Comparison of ENCODE assay signal across 9 cellular contexts in genomic region chr2:11175293-11175795, GRCh38. TPM values are rescaled to one million over a fixed set of nuclear protein-coding genes. Genes with fewer than 3 reads are reported as not detected.
DNase-seq lines count a peak whose midpoint lies in the region; ATAC-seq lines count a peak whose summit lies in the region.
"Had no signal": no experiment of that assay in that cellular context is flagged by ENCODE, and none has a peak within 500 bp of the region (broad histone marks: within the 10 kb centered on the region; RNA-seq: fewer than 3 reads in every experiment).

No MANE protein-coding gene starts in this region.

- CTCF ChIA-PET in activated naive CD4-positive, alpha-beta T cell treated with anti-CD3 and anti-CD28 coated beads, Interleukin-2, amount 10 ng/mL, durations not matched to agents 7 days and 5 days (lab: Charles Lee) = interaction anchor here (0.6 kb wide), 1 partner anchor 14 kb away, joined by 3 read pairs; no protein-coding TSS in a partner anchor

- peaks cover 3% of the 10 kb centered on the region for H3K36me3 Mint-ChIP-seq in activated naive CD4-positive, alpha-beta T cell treated with anti-CD3 and anti-CD28 coated beads, Interleukin-2, amount 10 ng/mL, durations not matched to agents 7 days and 5 days
- H3K36me3 Mint-ChIP-seq in T-helper 17 cell (ENCODE audit: low read depth) = peaks cover 3% of the 10 kb centered on the region

- H3K27me3 Mint-ChIP-seq in activated naive CD4-positive, alpha-beta T cell treated with anti-CD3 and anti-CD28 coated beads, Interleukin-2, amount 10 ng/mL, durations not matched to agents 7 days and 5 days = no peaks in the 10 kb centered on the region
- no peaks in the 10 kb centered on the region for H3K27me3 Mint-ChIP-seq in T-helper 17 cell

- H3K27ac Mint-ChIP-seq in activated naive CD4-positive, alpha-beta T cell treated with anti-CD3 and anti-CD28 coated beads, Interleukin-2, amount 10 ng/mL, durations not matched to agents 7 days and 5 days = peak overlapping the region; percentile 4
- peak overlapping the region; percentile 1 for H3K27ac Mint-ChIP-seq in T-helper 17 cell

- H3K4me3 Mint-ChIP-seq in activated naive CD4-positive, alpha-beta T cell treated with anti-CD3 and anti-CD28 coated beads, Interleukin-2, amount 10 ng/mL, durations not matched to agents 7 days and 5 days = no peak overlapping the region
- no peak overlapping the region for H3K4me3 Mint-ChIP-seq in T-helper 17 cell

- H3K9me3 ChIP-seq in T-helper 17 cell (ENCODE audit: control insufficient read depth, low read length, poor library complexity, severe bottlenecking) = no peaks in the 10 kb centered on the region

- H3K9me3 Mint-ChIP-seq in activated naive CD4-positive, alpha-beta T cell treated with anti-CD3 and anti-CD28 coated beads, Interleukin-2, amount 10 ng/mL, durations not matched to agents 7 days and 5 days = no peaks in the 10 kb centered on the region

- H3K4me1 Mint-ChIP-seq in activated naive CD4-positive, alpha-beta T cell treated with anti-CD3 and anti-CD28 coated beads, Interleukin-2, amount 10 ng/mL, durations not matched to agents 7 days and 5 days = peaks cover 17% of the 10 kb centered on the region
- peaks cover 10% of the 10 kb centered on the region for H3K4me1 Mint-ChIP-seq in T-helper 17 cell

- no peak for DNase-seq in activated naive CD4-positive, alpha-beta T cell treated with anti-CD3 and anti-CD28 coated beads, Interleukin-2, amount 10 ng/mL, durations not matched to agents 7 days and 5 days
- DNase-seq in activated naive CD4-positive, alpha-beta T cell treated with Interleukin-2 at 50 U/mL for 16 hours = no peak
- no peak for DNase-seq in T-helper 17 cell
- no peak for DNase-seq in left ventricle myocardium superior
- peak; percentile 11 for DNase-seq in stromal cell of bone marrow (ENCODE audit: low read depth)
- DNase-seq: T-helper 1 cell had no signal

- intact Hi-C loops in left ventricle myocardium superior (cut with micrococcal nuclease) = no loop called here

- ATAC-seq in T-helper 17 cell (no peak), left ventricle myocardium superior (peak; percentile 41), GM18511 (IDR thresholded peaks at IDR 0.05; ENCODE audit: unreplicated experiment) (no peak), HG03139 (IDR thresholded peaks at IDR 0.05; ENCODE audit: unreplicated experiment) (no peak), GM18520 (IDR thresholded peaks at IDR 0.05; ENCODE audit: unreplicated experiment) (no peak)

RNA-seq across cellular contexts. Expression of gene SLC66A3, which starts 20.1 kb away (rescaled TPM):
- 10 to 100 TPM; 18.8 to 20.8 TPM for total RNA-seq in T-helper 17 cell
- 6.8 TPM for total RNA-seq in left ventricle myocardium superior
